6 cellular contexts compared by ENCODE assay signal in the genomic region with DNA sequence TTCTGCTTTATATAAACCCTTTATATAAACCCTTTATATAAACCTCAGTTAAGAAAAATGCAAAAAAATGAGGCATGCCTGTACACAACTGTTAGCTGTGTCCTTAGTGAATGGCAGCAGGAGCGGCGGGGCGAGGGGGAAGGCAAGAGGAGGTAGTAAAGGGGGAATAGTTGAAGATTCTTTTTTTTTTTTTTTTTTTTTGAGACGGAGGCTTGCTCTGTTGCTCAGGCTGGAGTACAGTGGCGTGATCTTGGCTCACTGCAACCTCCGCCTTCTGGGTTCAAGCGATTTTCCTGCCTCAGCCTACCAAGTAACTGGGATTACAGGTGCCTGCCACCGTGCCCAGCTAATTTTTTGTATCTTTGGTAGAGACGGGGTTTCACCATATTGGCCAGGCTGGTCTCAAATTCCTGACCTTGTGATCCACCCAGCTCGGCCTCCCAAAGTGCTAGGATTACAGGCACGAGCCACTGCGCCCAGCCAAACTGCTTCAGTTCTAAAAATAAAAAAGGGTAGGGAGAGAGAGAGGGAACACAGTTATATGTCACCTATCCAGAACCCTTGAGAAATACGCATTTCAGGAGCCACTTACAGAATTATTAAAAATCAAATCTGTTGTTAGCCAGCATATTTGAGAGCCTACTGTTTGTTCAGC. TPM values are rescaled to one million over a fixed set of nuclear protein-coding genes. Genes with fewer than 3 reads are reported as not detected.
DNase-seq lines count a peak whose midpoint lies in the region; ATAC-seq and TF ChIP-seq lines count a peak whose summit lies in the region.
"Not testable (repeated sequence)": the region's sequence is repeated elsewhere in the genome, so short reads cannot be mapped to it uniquely, and the experiment has no call there.

No MANE protein-coding gene starts in this region.

- H3K4me3 ChIP-seq in gastroesophageal sphincter, cardiac muscle cell, left lung: not testable (repeated sequence)
- H3K4me3 ChIP-seq in right atrium auricular region: peak overlapping the region in 1 of 2 donors; percentile 18
- peak overlapping the region; percentile 7 to 46 (median 25) for H3K4me3 ChIP-seq in gastrocnemius medialis

- peak; percentile 31 for ATAC-seq in gastroesophageal sphincter
- ATAC-seq in left cardiac atrium: peak; percentile 75 to 80
- peak; percentile 59 for ATAC-seq in left lung
- ATAC-seq in gastrocnemius medialis: peak; percentile 98 to 99

- H3K27ac ChIP-seq in gastroesophageal sphincter: peak overlapping the region in 1 of 4 donors; percentile 19
- H3K27ac ChIP-seq in cardiac muscle cell: peak overlapping the region; percentile 22
- H3K27ac ChIP-seq in right atrium auricular region: peak overlapping the region; percentile 29 to 61
- not testable (repeated sequence) for H3K27ac ChIP-seq in left lung
- H3K27ac ChIP-seq in gastrocnemius medialis: peak overlapping the region; percentile 70 to 79 (median 76)

- not testable (repeated sequence) for TF ChIP-seq POLR2A in gastroesophageal sphincter (IDR thresholded peaks at IDR 0.05); gastrocnemius medialis (IDR thresholded peaks at IDR 0.05)

- H3K9me3 ChIP-seq in gastroesophageal sphincter; cardiac muscle cell (ENCODE audit: low read depth); right atrium auricular region; left lung; gastrocnemius medialis: not testable (repeated sequence)

- WGBS in gastroesophageal sphincter (ENCODE audit: low coverage in 1 of 2), 2 donors: 55 to 75% methylated on average over 6 to 12 of the region's 13 CpGs

- TF ChIP-seq EP300 in gastroesophageal sphincter (IDR thresholded peaks at IDR 0.05): not testable (repeated sequence)

- in situ Hi-C loops in gastrocnemius medialis (cut with MboI; ENCODE audit: low sequenced_read_pairs in 4 of 4): loop anchor here (5.0 to 25.0 kb wide), 5 partner anchors 122 to 860 kb away; a partner anchor contains a TSS

- H3K27me3 ChIP-seq in gastroesophageal sphincter, cardiac muscle cell, right atrium auricular region, left lung, gastrocnemius medialis: not testable (repeated sequence)

- TF ChIP-seq CTCF in gastroesophageal sphincter (IDR thresholded peaks at IDR 0.05); cardiac muscle cell (IDR thresholded peaks at IDR 0.05; ENCODE audit: low read depth, low read length); right atrium auricular region (IDR thresholded peaks at IDR 0.05); left lung (IDR thresholded peaks at IDR 0.05); gastrocnemius medialis (IDR thresholded peaks at IDR 0.05 in 4 of 5, conservative IDR thresholded peaks at IDR 0.05 in 1 of 5): not testable (repeated sequence)

- H3K4me1 ChIP-seq in gastroesophageal sphincter; cardiac muscle cell (ENCODE audit: low read depth); right atrium auricular region; left lung: not testable (repeated sequence)
- H3K4me1 ChIP-seq in gastrocnemius medialis: peaks cover 0 to 23% of the 10 kb centered on the region in 2 donors

- intact Hi-C loops in left cardiac atrium (cut with DNase I) (loop anchor here in 1 of 2 donors (5.0 kb wide), 1 partner anchor 115 kb away; a partner anchor contains a TSS), gastrocnemius medialis (cut with DNase I; ENCODE audit: low total_unique reads) (loop anchor here (2.0 to 5.0 kb wide), 2 partner anchors 14 to 115 kb away; a partner anchor contains a TSS)
- intact Hi-C loops in left lung (cut with DNase I): not testable (repeated sequence)

- peak in 1 of 2 donors; percentile 24 for DNase-seq in cardiac muscle cell (ENCODE audit: low read depth in 1 of 2, low spot score in 1 of 2)
- DNase-seq in left cardiac atrium; right atrium auricular region (ENCODE audit: low spot score); left lung: not testable (repeated sequence)
- DNase-seq in gastrocnemius medialis: peak; percentile 69 to 89

- H3K36me3 ChIP-seq in gastroesophageal sphincter: peaks cover 0 to 16% of the 10 kb centered on the region in 2 donors
- H3K36me3 ChIP-seq in cardiac muscle cell, right atrium auricular region, left lung, gastrocnemius medialis: not testable (repeated sequence)

RNA-seq across cellular contexts. Expression of a gene that starts 14.3 kb away (rescaled TPM):
- 10 to 100 TPM in 1 of 4 donors, 1 to 10 TPM in 3; 5.4 to 11.2 (median 7.8) TPM for total RNA-seq in gastroesophageal sphincter
- total RNA-seq in cardiac muscle cell: 11.0 and 20.5 TPM in 2 replicates
- 21.3 and 41.0 TPM in 2 replicates for polyA plus RNA-seq in cardiac muscle cell
- total RNA-seq in left cardiac atrium: 10 to 100 TPM; 15.5 to 16.4 TPM
- 1 to 10 TPM; 8.0 to 9.4 TPM for total RNA-seq in right atrium auricular region
- total RNA-seq in left lung: 10 to 100 TPM in 1 of 2 donors, 1 to 10 TPM in 1; 9.5 to 11.3 TPM
- 10 to 100 TPM in 1 of 4 donors, 1 to 10 TPM in 3; 2.6 to 10.0 (median 6.2) TPM for total RNA-seq in gastrocnemius medialis

Comparison
In these comparisons a context has a peak if more than half of its experiments do, and no peak if none do; other contexts are left out.
1. ATAC-seq: peak in every context shown above with its lines; median percentile 98 in gastrocnemius medialis; 78 in left cardiac atrium; 59 in left lung; 31 in gastroesophageal sphincter.